Comparison of ENCODE assay signal across 9 cellular contexts in the genomic region with DNA sequence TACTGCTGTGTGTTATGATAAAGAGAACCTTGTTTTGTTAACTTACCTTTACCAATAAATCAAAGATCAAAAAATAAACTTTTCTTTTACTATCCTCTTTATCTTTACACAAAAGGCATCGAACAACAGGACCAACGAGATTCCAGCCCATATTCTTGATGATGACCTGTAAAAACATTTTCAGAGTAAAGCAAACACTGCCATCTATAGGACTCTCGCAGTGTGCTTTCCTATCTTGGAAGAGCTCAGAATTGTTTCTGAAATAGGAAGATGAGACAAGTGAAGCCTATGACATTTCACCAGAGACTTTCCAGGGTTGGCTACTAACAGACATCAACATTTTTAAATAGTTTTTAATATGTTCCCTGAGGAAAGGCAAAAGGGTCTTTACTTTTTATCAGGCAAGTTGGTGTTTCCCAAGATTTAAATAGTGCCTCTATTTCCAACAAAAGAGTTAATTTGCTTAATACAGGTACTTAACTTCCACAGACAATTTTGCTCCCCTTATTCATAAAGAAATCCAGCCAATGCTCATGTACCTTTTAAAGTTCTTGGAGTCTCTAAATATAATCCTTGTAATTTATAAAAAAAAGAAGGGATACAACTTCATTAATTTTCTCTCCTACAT. TPM values are rescaled to one million over a fixed set of nuclear protein-coding genes. Genes with fewer than 3 reads are reported as not detected.
DNase-seq lines count a peak whose midpoint lies in the region; ATAC-seq and TF ChIP-seq lines count a peak whose summit lies in the region.
"Had no signal": no experiment of that assay in that cellular context is flagged by ENCODE, and none has a peak within 500 bp of the region (broad histone marks: within the 10 kb centered on the region; RNA-seq: fewer than 3 reads in every experiment).

No MANE protein-coding gene starts in this region.

- no peak overlapping the region for H3K9ac ChIP-seq in SK-N-SH
- H3K9ac ChIP-seq: BLaER1 treated with 17β-estradiol and CSF1 and Interleukin-3, amounts not matched to agents 10 nM and 100 nM had no signal

- no peak for TF ChIP-seq EP300 in SK-N-SH (IDR thresholded peaks at IDR 0.05; ENCODE audit: borderline replicate concordance in 1 of 2, low read depth in 1 of 2, low read length in 1 of 2)

- POLR2A ChIA-PET in SK-N-SH (lab: Yijun Ruan, JAX), result interaction anchor here (0.7 kb wide), 1 partner anchor 883 kb away, joined by 3 read pairs; no protein-coding TSS in a partner anchor

- H3K36me3 ChIP-seq in SK-N-SH (replicated peaks in 1 of 2; ENCODE audit: control insufficient read depth in 1 of 2, insufficient read depth in 2 of 2, low read length in 1 of 2), result peaks cover 43 to 47% of the 10 kb centered on the region in 2 experiments

- no peaks in the 10 kb centered on the region for H3K4me1 ChIP-seq in SK-N-SH (ENCODE audit: control insufficient read depth in 1 of 2, insufficient read depth in 2 of 2, low read depth in 1 of 2, low read length in 1 of 2)

- no peak overlapping the region for H3K4me2 ChIP-seq in SK-N-SH
- H3K4me2 ChIP-seq: BLaER1 treated with 17β-estradiol and CSF1 and Interleukin-3, amounts not matched to agents 10 nM and 100 nM had no signal

- ATAC-seq in HG03432 (IDR thresholded peaks at IDR 0.05; ENCODE audit: unreplicated experiment), result no peak

- H3K27me3 ChIP-seq in SK-N-SH (ENCODE audit: insufficient read depth), result no peaks in the 10 kb centered on the region
- H3K27me3 ChIP-seq: BLaER1 treated with 17β-estradiol and CSF1 and Interleukin-3, amounts not matched to agents 10 nM and 100 nM had no signal

- no peak overlapping the region for H3K4me3 ChIP-seq in SK-N-SH (ENCODE audit: low read depth in 2 of 2, low read length in 1 of 2)
- no peak overlapping the region for H3K4me3 ChIP-seq in fibroblast of pulmonary artery (replicated peaks; ENCODE audit: low read depth, low read length)
- H3K4me3 ChIP-seq: BLaER1 treated with 17β-estradiol and CSF1 and Interleukin-3, amounts not matched to agents 10 nM and 100 nM had no signal

- TF ChIP-seq RAD21 in SK-N-SH (IDR thresholded peaks at IDR 0.05; ENCODE audit: low read length), result peak; percentile 86

- no peaks in the 10 kb centered on the region for H3K79me2 ChIP-seq in SK-N-SH (ENCODE audit: insufficient read depth)

- CTCF ChIA-PET in SK-N-SH (lab: Yijun Ruan, JAX), result interaction anchor here (0.6 to 7.7 kb wide), 40 partner anchors 10 to 784 kb away, joined by 3 to 127 read pairs (median 4); no protein-coding TSS in a partner anchor

- H3K9me2 ChIP-seq in SK-N-SH, result no peaks in the 10 kb centered on the region

- 15% methylated on average over 3 of the region's 3 CpGs for WGBS in SK-N-SH (ENCODE audit: low lambda C conversion rate)

- H4K20me1 ChIP-seq in SK-N-SH (ENCODE audit: insufficient read depth), result no peaks in the 10 kb centered on the region

- H3K9me3 ChIP-seq in SK-N-SH, result no peaks in the 10 kb centered on the region
- H3K9me3 ChIP-seq: BLaER1 treated with 17β-estradiol and CSF1 and Interleukin-3, amounts not matched to agents 10 nM and 100 nM had no signal

- no peak overlapping the region for H2AFZ ChIP-seq in SK-N-SH (ENCODE audit: low read depth)

- DNase-seq in NCI-H1436 (lab: John Stamatoyannopoulos, UW) (peak; percentile 41), NCI-H1436 treated with DMSO at 0.1 percent for 48 hours (lab: John Stamatoyannopoulos, UW) (no peak), M059J (ENCODE audit: low read depth) (peak; percentile 66), SK-N-SH (peak; percentile 49), fibroblast of pulmonary artery (ENCODE audit: low read depth) (peak; percentile 83), pons (ENCODE audit: low spot score) (peak; percentile 81)
- DNase-seq in activated naive CD4-positive, alpha-beta T cell (lab: John Stamatoyannopoulos, UW), result no peak

- H3F3A ChIP-seq in SK-N-SH (replicated peaks; ENCODE audit: insufficient read depth), result no peaks in the 10 kb centered on the region

- TF ChIP-seq CTCF in SK-N-SH (IDR thresholded peaks at IDR 0.05) (peak; percentile 88), fibroblast of pulmonary artery (IDR thresholded peaks at IDR 0.05; ENCODE audit: low read length, missing control alignments) (peak; percentile 86)

- H3K27ac ChIP-seq in SK-N-SH (ENCODE audit: low read depth in 2 of 2, low read length in 1 of 2), result no peak overlapping the region
- H3K27ac ChIP-seq: BLaER1 treated with 17β-estradiol and CSF1 and Interleukin-3, amounts not matched to agents 10 nM and 100 nM had no signal

TF ChIP-seq in SK-N-SH, 30 proteins besides CTCF, POLR2A, EP300 and RAD21:
- TF ChIP-seq RFX5 (IDR thresholded peaks at IDR 0.05; ENCODE audit: low read length), result no peak
- TF ChIP-seq NRF1 (IDR thresholded peaks at IDR 0.05; ENCODE audit: low read depth, low read length), result no peak
- no peak for TF ChIP-seq MXI1 (IDR thresholded peaks at IDR 0.05; ENCODE audit: low read depth, low read length)
- TF ChIP-seq SMC3 (IDR thresholded peaks at IDR 0.05; ENCODE audit: low read depth, low read length), result peak; percentile 67

RNA-seq across cellular contexts. Expression of a gene that starts 7.3 kb away (rescaled TPM):
- total RNA-seq in M059J (2014; rRNA removed; shearing (Covaris generic)), result 16.8 and 17.3 TPM in 2 replicates
- 2.3 and 3.6 TPM in 2 replicates for polyA plus RNA-seq in SK-N-SH (2012; rRNA removed)
- polyA plus RNA-seq in SK-N-SH (2012; cell fraction: cytosol; rRNA removed), result 3.5 and 4.3 TPM in 2 replicates
- 4.2 and 8.9 TPM in 2 replicates for polyA plus RNA-seq in SK-N-SH (2012; cell fraction: nucleus; rRNA removed)

RNA-seq across cellular contexts. Expression of a gene that starts 7.4 kb away (rescaled TPM):
- total RNA-seq in M059J (2014; rRNA removed; shearing (Covaris generic)), result 13.2 and 22.2 TPM in 2 replicates
- 3.4 and 5.2 TPM in 2 replicates for polyA plus RNA-seq in SK-N-SH (2012; rRNA removed)
- 7.6 and 9.6 TPM in 2 replicates for polyA plus RNA-seq in SK-N-SH (2012; cell fraction: cytosol; rRNA removed)
- polyA plus RNA-seq in SK-N-SH (2012; cell fraction: nucleus; rRNA removed), result 2.0 and 5.9 TPM in 2 replicates

Comparison
In these comparisons a context has a peak if more than half of its experiments do, and no peak if none do; other contexts are left out.
1. DNase-seq: peak in NCI-H1436 (single experiment), M059J (single experiment), SK-N-SH (single experiment), fibroblast of pulmonary artery (single experiment) and pons (single experiment); none in NCI-H1436 treated with DMSO at 0.1 percent for 48 hours (single experiment) and activated naive CD4-positive, alpha-beta T cell (0 of 4).